Comparison of ENCODE assay signal across 40 cellular contexts in genomic region chr2:141698500-141698899, GRCh38.
"Had no signal": no experiment of that assay in that cellular context is flagged by ENCODE, and none has a peak within 500 bp of the region (broad histone marks: within the 10 kb centered on the region; RNA-seq: fewer than 3 reads in every experiment).

No MANE protein-coding gene starts in this region.

- H3K27me3 ChIP-seq: adrenal gland, ascending aorta, body of pancreas, brain microvascular endothelial cell, breast epithelium had no signal

- H3K9me3 ChIP-seq: adrenal gland, ascending aorta, body of pancreas, breast epithelium had no signal

- ATAC-seq: activated naive CD4-positive, alpha-beta T cell treated with anti-CD3 and anti-CD28 coated beads, Interleukin-2, amount 50 U/mL, for 72 hours; activated naive CD8-positive, alpha-beta T cell treated with anti-CD3 and anti-CD28 coated beads, Interleukin-2, amount 50 U/mL, for 24 hours; activated T-cell treated with anti-CD3 and anti-CD28 coated beads, Interleukin-2, amount 50 U/mL, for 4 hours; activated T-cell treated with anti-CD3 and anti-CD28 coated beads, Interleukin-2, amount 50 U/mL, for 72 hours; activated T-helper 17 cell treated with anti-CD3 and anti-CD28 coated beads, Interleukin-2, amount 50 U/mL, for 72 hours; body of pancreas had no signal

- H3K4me3 ChIP-seq: adrenal gland, ascending aorta, body of pancreas, breast epithelium, cardiac muscle cell had no signal

- H3K4me3 Mint-ChIP-seq: activated naive CD4-positive, alpha-beta T cell treated with anti-CD3 and anti-CD28 coated beads for 36 hours; activated naive CD4-positive, alpha-beta T cell treated with anti-CD3 and anti-CD28 coated beads, Interleukin-2, amount 10 ng/mL, durations not matched to agents 7 days and 5 days; activated naive CD4-positive, alpha-beta T cell treated with anti-CD3 and anti-CD28 coated beads, Interleukin-2, amount 50 U/mL, for 24 hours; activated naive CD8-positive, alpha-beta T cell; activated naive CD8-positive, alpha-beta T cell treated with anti-CD3 and anti-CD28 coated beads for 36 hours; activated naive CD8-positive, alpha-beta T cell treated with anti-CD3 and anti-CD28 coated beads, Interleukin-2, amount 10 ng/mL, durations not matched to agents 7 days and 5 days; activated naive CD8-positive, alpha-beta T cell treated with anti-CD3 and anti-CD28 coated beads, Interleukin-2, amount 50 U/mL, for 24 hours; activated T-cell treated with anti-CD3 and anti-CD28 coated beads, Interleukin-2, amount 50 U/mL, for 24 hours; activated T-cell treated with anti-CD3 and anti-CD28 coated beads, Interleukin-2, amount 50 U/mL, for 4 hours; activated T-cell treated with anti-CD3 and anti-CD28 coated beads, Interleukin-2, amount 50 U/mL, for 72 hours; activated T-helper 1 cell treated with anti-CD3 and anti-CD28 coated beads, Interleukin-12 subunit alpha, Interleukin-12 subunit beta, Interleukin-2, Interleukin-4 antibody, amounts not matched to agents 30 ng/mL and 10 ng/mL and 1 ng/mL, durations not matched to agents 14 hours and 24 hours and 36 hours; activated T-helper 17 cell treated with anti-CD3 and anti-CD28 coated beads, Interleukin-2, amount 50 U/mL, for 72 hours; brain; central memory CD8-positive, alpha-beta T cell had no signal

- H3K36me3 ChIP-seq: adrenal gland, ascending aorta, brain microvascular endothelial cell, breast epithelium, cardiac muscle cell had no signal

- H3K4me1 Mint-ChIP-seq: activated naive CD4-positive, alpha-beta T cell treated with anti-CD3 and anti-CD28 coated beads, Interleukin-2, amount 10 ng/mL, durations not matched to agents 7 days and 5 days; activated naive CD4-positive, alpha-beta T cell treated with anti-CD3 and anti-CD28 coated beads, Interleukin-2, amount 50 U/mL, for 24 hours; activated naive CD8-positive, alpha-beta T cell treated with anti-CD3 and anti-CD28 coated beads for 36 hours; activated naive CD8-positive, alpha-beta T cell treated with anti-CD3 and anti-CD28 coated beads, Interleukin-2, amount 10 ng/mL, durations not matched to agents 7 days and 5 days; activated naive CD8-positive, alpha-beta T cell treated with anti-CD3 and anti-CD28 coated beads, Interleukin-2, amount 50 U/mL, for 24 hours; activated T-helper 17 cell treated with anti-CD3 and anti-CD28 coated beads, Interleukin-2, amount 50 U/mL, for 72 hours; brain; central memory CD8-positive, alpha-beta T cell had no signal

- H3K4me1 ChIP-seq: adrenal gland, ascending aorta, body of pancreas, breast epithelium had no signal

- H3K27me3 Mint-ChIP-seq: activated naive CD4-positive, alpha-beta T cell treated with anti-CD3 and anti-CD28 coated beads, Interleukin-2, amount 10 ng/mL, durations not matched to agents 7 days and 5 days; activated naive CD4-positive, alpha-beta T cell treated with anti-CD3 and anti-CD28 coated beads, Interleukin-2, amount 50 U/mL, for 24 hours; activated naive CD8-positive, alpha-beta T cell; activated naive CD8-positive, alpha-beta T cell treated with anti-CD3 and anti-CD28 coated beads for 36 hours; activated naive CD8-positive, alpha-beta T cell treated with anti-CD3 and anti-CD28 coated beads, Interleukin-2, amount 10 ng/mL, durations not matched to agents 7 days and 5 days; activated naive CD8-positive, alpha-beta T cell treated with anti-CD3 and anti-CD28 coated beads, Interleukin-2, amount 50 U/mL, for 24 hours; activated T-cell treated with anti-CD3 and anti-CD28 coated beads, Interleukin-2, amount 50 U/mL, for 24 hours; activated T-helper 17 cell treated with anti-CD3 and anti-CD28 coated beads, Interleukin-2, amount 50 U/mL, for 72 hours; brain; central memory CD8-positive, alpha-beta T cell had no signal

- FAIRE-seq: astrocyte, bronchial epithelial cell had no signal

- H3K36me3 Mint-ChIP-seq: activated naive CD4-positive, alpha-beta T cell treated with anti-CD3 and anti-CD28 coated beads, Interleukin-2, amount 10 ng/mL, durations not matched to agents 7 days and 5 days; activated naive CD4-positive, alpha-beta T cell treated with anti-CD3 and anti-CD28 coated beads, Interleukin-2, amount 50 U/mL, for 24 hours; activated naive CD4-positive, alpha-beta T cell treated with anti-CD3 and anti-CD28 coated beads, Interleukin-2, amount 50 U/mL, for 72 hours; activated naive CD8-positive, alpha-beta T cell; activated naive CD8-positive, alpha-beta T cell treated with anti-CD3 and anti-CD28 coated beads for 36 hours; activated naive CD8-positive, alpha-beta T cell treated with anti-CD3 and anti-CD28 coated beads, Interleukin-2, amount 10 ng/mL, durations not matched to agents 7 days and 5 days; brain had no signal

- H3K27ac ChIP-seq: adrenal gland, ascending aorta, body of pancreas, brain microvascular endothelial cell, breast epithelium, cardiac muscle cell had no signal

- H3K9me3 Mint-ChIP-seq: activated naive CD4-positive, alpha-beta T cell treated with anti-CD3 and anti-CD28 coated beads for 36 hours; activated naive CD4-positive, alpha-beta T cell treated with anti-CD3 and anti-CD28 coated beads, Interleukin-2, amount 50 U/mL, for 24 hours; activated naive CD8-positive, alpha-beta T cell treated with anti-CD3 and anti-CD28 coated beads, Interleukin-2, amount 10 ng/mL, durations not matched to agents 7 days and 5 days; activated naive CD8-positive, alpha-beta T cell treated with anti-CD3 and anti-CD28 coated beads, Interleukin-2, amount 50 U/mL, for 24 hours; activated T-helper 1 cell treated with anti-CD3 and anti-CD28 coated beads, Interleukin-12 subunit alpha, Interleukin-12 subunit beta, Interleukin-2, Interleukin-4 antibody, amounts not matched to agents 30 ng/mL and 10 ng/mL and 1 ng/mL, durations not matched to agents 14 hours and 24 hours and 36 hours had no signal

- H3K27ac Mint-ChIP-seq: activated naive CD4-positive, alpha-beta T cell treated with anti-CD3 and anti-CD28 coated beads for 36 hours; activated naive CD4-positive, alpha-beta T cell treated with anti-CD3 and anti-CD28 coated beads, Interleukin-2, amount 10 ng/mL, durations not matched to agents 7 days and 5 days; activated naive CD4-positive, alpha-beta T cell treated with anti-CD3 and anti-CD28 coated beads, Interleukin-2, amount 50 U/mL, for 24 hours; activated naive CD4-positive, alpha-beta T cell treated with anti-CD3 and anti-CD28 coated beads, Interleukin-2, amount 50 U/mL, for 72 hours; activated naive CD8-positive, alpha-beta T cell; activated naive CD8-positive, alpha-beta T cell treated with anti-CD3 and anti-CD28 coated beads for 36 hours; activated naive CD8-positive, alpha-beta T cell treated with anti-CD3 and anti-CD28 coated beads, Interleukin-2, amount 10 ng/mL, durations not matched to agents 7 days and 5 days; activated naive CD8-positive, alpha-beta T cell treated with anti-CD3 and anti-CD28 coated beads, Interleukin-2, amount 50 U/mL, for 24 hours; activated T-cell treated with anti-CD3 and anti-CD28 coated beads, Interleukin-2, amount 50 U/mL, for 24 hours; activated T-cell treated with anti-CD3 and anti-CD28 coated beads, Interleukin-2, amount 50 U/mL, for 72 hours; activated T-helper 1 cell treated with anti-CD3 and anti-CD28 coated beads, Interleukin-12 subunit alpha, Interleukin-12 subunit beta, Interleukin-2, Interleukin-4 antibody, amounts not matched to agents 30 ng/mL and 10 ng/mL and 1 ng/mL, durations not matched to agents 14 hours and 24 hours and 36 hours; activated T-helper 17 cell treated with anti-CD3 and anti-CD28 coated beads, Interleukin-2, amount 50 U/mL, for 72 hours; activated T-helper 2 cell treated with anti-CD3 and anti-CD28 coated beads, Interferon-gamma antibody, Interleukin-2, Interleukin-4, amounts not matched to agents 10 μg/mL and 5 μg/mL and 100 μg/mL, durations not matched to agents 14 hours and 24 hours and 36 hours; brain had no signal

- DNase-seq: activated effector memory CD4-positive, alpha-beta T cell treated with anti-CD3 and anti-CD28 coated beads, Interleukin-2, amount 50 U/mL, for 16 hours; activated effector memory CD4-positive, alpha-beta T cell treated with Interleukin-2 at 50 U/mL for 16 hours; activated gamma-delta T cell; activated gamma-delta T cell treated with Interleukin-2 at 50 U/mL for 16 hours; activated naive CD4-positive, alpha-beta T cell; activated naive CD4-positive, alpha-beta T cell treated with anti-CD3 and anti-CD28 coated beads for 36 hours; activated naive CD4-positive, alpha-beta T cell treated with anti-CD3 and anti-CD28 coated beads, Interleukin-2, amount 10 ng/mL, durations not matched to agents 7 days and 5 days; activated naive CD4-positive, alpha-beta T cell treated with anti-CD3 and anti-CD28 coated beads, Interleukin-2, amount 50 U/mL, for 16 hours; activated naive CD4-positive, alpha-beta T cell treated with Interleukin-2 at 50 U/mL for 16 hours; activated naive CD8-positive, alpha-beta T cell treated with anti-CD3 and anti-CD28 coated beads for 36 hours; activated naive CD8-positive, alpha-beta T cell treated with anti-CD3 and anti-CD28 coated beads, Interleukin-2, amount 10 ng/mL, durations not matched to agents 7 days and 5 days; activated naive CD8-positive, alpha-beta T cell treated with anti-CD3 and anti-CD28 coated beads, Interleukin-2, amount 50 U/mL, for 24 hours; activated T-cell treated with anti-CD3 and anti-CD28 coated beads, Interleukin-2, amount 50 U/mL, for 1 hour; activated T-cell treated with anti-CD3 and anti-CD28 coated beads, Interleukin-2, amount 50 U/mL, for 24 hours; activated T-cell treated with anti-CD3 and anti-CD28 coated beads, Interleukin-2, amount 50 U/mL, for 4 hours; activated T-cell treated with anti-CD3 and anti-CD28 coated beads, Interleukin-2, amount 50 U/mL, for 48 hours; activated T-cell treated with anti-CD3 and anti-CD28 coated beads, Interleukin-2, amount 50 U/mL, for 72 hours; adrenal gland; amniotic stem cell; amygdala; anterior cingulate cortex; aorta; body of pancreas; brain microvascular endothelial cell; caudate nucleus; central memory CD4-positive, alpha-beta T cell; cerebellar nuclear complex had no signal
